In the genomic region with DNA sequence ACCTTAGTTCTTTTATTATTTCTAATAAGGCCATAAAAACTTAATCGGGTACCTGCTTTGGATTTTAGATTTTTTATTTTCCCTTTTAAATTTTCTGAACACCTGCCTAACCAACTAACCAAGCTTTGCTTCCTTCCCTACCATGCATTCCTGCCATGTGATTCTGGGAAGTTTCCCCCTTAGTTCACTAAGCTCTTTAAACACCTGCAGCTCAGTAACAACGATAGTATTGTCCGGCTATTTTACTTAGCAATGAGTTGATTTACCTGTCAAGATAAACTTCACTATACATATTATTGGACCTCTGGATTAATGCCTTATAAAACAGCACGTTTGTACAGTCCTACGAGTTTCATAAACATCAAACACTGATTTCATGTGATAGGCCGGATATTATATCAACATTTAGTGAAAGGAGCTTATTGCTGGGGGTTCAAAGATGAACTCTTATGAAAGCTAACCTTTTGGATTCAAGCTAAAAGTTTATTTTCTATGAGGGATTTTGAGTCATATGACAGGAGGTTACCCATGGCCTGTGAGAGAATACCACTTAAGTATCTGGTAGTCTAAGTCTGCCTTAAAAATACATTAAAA, we compare ENCODE assay signal across 1 cellular context.
A peak's percentile ranks its signal among the peaks of the same experiment; 100 is the strongest.
TF ChIP-seq lines count a peak whose summit lies in the region.

No MANE protein-coding gene starts in this region.

TF ChIP-seq in HepG2, 621 proteins besides CTCF, POLR2A, EP300 and RAD21 (continued from another document and continues in another):
- TF ChIP-seq, protein P1, sequence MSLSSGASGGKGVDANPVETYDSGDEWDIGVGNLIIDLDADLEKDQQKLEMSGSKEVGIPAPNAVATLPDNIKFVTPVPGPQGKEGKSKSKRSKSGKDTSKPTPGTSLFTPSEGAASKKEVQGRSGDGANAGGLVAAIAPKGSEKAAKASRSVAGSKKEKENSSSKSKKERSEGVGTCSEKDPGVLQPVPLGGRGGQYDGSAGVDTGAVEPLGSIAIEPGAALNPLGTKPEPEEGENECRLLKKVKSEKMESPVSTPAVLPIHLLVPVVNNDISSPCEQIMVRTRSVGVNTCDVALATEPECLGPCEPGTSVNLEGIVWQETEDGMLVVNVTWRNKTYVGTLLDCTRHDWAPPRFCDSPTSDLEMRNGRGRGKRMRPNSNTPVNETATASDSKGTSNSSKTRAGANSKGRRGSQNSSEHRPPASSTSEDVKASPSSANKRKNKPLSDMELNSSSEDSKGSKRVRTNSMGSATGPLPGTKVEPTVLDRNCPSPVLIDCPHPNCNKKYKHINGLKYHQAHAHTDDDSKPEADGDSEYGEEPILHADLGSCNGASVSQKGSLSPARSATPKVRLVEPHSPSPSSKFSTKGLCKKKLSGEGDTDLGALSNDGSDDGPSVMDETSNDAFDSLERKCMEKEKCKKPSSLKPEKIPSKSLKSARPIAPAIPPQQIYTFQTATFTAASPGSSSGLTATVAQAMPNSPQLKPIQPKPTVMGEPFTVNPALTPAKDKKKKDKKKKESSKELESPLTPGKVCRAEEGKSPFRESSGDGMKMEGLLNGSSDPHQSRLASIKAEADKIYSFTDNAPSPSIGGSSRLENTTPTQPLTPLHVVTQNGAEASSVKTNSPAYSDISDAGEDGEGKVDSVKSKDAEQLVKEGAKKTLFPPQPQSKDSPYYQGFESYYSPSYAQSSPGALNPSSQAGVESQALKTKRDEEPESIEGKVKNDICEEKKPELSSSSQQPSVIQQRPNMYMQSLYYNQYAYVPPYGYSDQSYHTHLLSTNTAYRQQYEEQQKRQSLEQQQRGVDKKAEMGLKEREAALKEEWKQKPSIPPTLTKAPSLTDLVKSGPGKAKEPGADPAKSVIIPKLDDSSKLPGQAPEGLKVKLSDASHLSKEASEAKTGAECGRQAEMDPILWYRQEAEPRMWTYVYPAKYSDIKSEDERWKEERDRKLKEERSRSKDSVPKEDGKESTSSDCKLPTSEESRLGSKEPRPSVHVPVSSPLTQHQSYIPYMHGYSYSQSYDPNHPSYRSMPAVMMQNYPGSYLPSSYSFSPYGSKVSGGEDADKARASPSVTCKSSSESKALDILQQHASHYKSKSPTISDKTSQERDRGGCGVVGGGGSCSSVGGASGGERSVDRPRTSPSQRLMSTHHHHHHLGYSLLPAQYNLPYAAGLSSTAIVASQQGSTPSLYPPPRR (CRISPR knock-in tag; IDR thresholded peaks at IDR 0.05; ENCODE audit: borderline replicate concordance) = 0 out of 2 replicates have a peak, but pooled peaks have one; percentile 20
- TF ChIP-seq HNF4A (CRISPR knock-in tag; IDR thresholded peaks at IDR 0.05) (peak; percentile 57; the same call in 1 of the 2 replicates), HOXA3 (CRISPR knock-in tag; IDR thresholded peaks at IDR 0.05) (no peak), ZNF619 (CRISPR knock-in tag; IDR thresholded peaks at IDR 0.05) (no peak), KDM2A (CRISPR knock-in tag; IDR thresholded peaks at IDR 0.05; ENCODE audit: borderline replicate concordance, low read depth) (no peak), ASH2L (IDR thresholded peaks at IDR 0.05; ENCODE audit: insufficient read length, low read depth, low read length) (peak; percentile 53), GABPA (IDR thresholded peaks at IDR 0.05; ENCODE audit: low read depth, low read length) (no peak), GABPA (CRISPR knock-in tag; IDR thresholded peaks at IDR 0.05; ENCODE audit: low read depth) (no peak), ZNF616 (CRISPR knock-in tag; IDR thresholded peaks at IDR 0.05; ENCODE audit: low read depth) (no peak), FOSL1 (CRISPR knock-in tag; IDR thresholded peaks at IDR 0.05; ENCODE audit: borderline replicate concordance) (no peak), SUZ12 (IDR thresholded peaks at IDR 0.05; ENCODE audit: low read depth, low read length) (no peak), TEAD3 (CRISPR knock-in tag; optimal IDR thresholded peaks at IDR 0.05; ENCODE audit: borderline replicate concordance) (peak; percentile 28), ZNF224 (CRISPR knock-in tag; IDR thresholded peaks at IDR 0.05) (no peak), MXI1 (IDR thresholded peaks at IDR 0.05; ENCODE audit: borderline replicate concordance, low read depth, low read length) (no peak), NCOR1 (IDR thresholded peaks at IDR 0.05; ENCODE audit: borderline replicate concordance, low read length) (peak; percentile 86), ISX (CRISPR knock-in tag; conservative IDR thresholded peaks at IDR 0.05) (no peak), SAP130 (CRISPR knock-in tag; IDR thresholded peaks at IDR 0.05; ENCODE audit: low read depth) (0 out of 2 replicates have a peak, but pooled peaks have one; percentile 18)
- TF ChIP-seq, protein P2, sequence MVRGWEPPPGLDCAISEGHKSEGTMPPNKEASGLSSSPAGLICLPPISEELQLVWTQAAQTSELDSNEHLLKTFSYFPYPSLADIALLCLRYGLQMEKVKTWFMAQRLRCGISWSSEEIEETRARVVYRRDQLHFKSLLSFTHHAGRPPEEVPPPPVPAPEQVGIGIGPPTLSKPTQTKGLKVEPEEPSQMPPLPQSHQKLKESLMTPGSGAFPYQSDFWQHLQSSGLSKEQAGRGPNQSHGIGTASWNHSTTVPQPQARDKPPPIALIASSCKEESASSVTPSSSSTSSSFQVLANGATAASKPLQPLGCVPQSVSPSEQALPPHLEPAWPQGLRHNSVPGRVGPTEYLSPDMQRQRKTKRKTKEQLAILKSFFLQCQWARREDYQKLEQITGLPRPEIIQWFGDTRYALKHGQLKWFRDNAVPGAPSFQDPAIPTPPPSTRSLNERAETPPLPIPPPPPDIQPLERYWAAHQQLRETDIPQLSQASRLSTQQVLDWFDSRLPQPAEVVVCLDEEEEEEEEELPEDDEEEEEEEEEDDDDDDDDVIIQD (CRISPR knock-in tag; IDR thresholded peaks at IDR 0.05; ENCODE audit: low read depth) = 0 out of 2 replicates have a peak, but pooled peaks have one; percentile 9
- TF ChIP-seq, protein P3, sequence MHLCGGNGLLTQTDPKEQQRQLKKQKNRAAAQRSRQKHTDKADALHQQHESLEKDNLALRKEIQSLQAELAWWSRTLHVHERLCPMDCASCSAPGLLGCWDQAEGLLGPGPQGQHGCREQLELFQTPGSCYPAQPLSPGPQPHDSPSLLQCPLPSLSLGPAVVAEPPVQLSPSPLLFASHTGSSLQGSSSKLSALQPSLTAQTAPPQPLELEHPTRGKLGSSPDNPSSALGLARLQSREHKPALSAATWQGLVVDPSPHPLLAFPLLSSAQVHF (CRISPR knock-in tag; IDR thresholded peaks at IDR 0.05) = no peak
- TF ChIP-seq, protein P4, sequence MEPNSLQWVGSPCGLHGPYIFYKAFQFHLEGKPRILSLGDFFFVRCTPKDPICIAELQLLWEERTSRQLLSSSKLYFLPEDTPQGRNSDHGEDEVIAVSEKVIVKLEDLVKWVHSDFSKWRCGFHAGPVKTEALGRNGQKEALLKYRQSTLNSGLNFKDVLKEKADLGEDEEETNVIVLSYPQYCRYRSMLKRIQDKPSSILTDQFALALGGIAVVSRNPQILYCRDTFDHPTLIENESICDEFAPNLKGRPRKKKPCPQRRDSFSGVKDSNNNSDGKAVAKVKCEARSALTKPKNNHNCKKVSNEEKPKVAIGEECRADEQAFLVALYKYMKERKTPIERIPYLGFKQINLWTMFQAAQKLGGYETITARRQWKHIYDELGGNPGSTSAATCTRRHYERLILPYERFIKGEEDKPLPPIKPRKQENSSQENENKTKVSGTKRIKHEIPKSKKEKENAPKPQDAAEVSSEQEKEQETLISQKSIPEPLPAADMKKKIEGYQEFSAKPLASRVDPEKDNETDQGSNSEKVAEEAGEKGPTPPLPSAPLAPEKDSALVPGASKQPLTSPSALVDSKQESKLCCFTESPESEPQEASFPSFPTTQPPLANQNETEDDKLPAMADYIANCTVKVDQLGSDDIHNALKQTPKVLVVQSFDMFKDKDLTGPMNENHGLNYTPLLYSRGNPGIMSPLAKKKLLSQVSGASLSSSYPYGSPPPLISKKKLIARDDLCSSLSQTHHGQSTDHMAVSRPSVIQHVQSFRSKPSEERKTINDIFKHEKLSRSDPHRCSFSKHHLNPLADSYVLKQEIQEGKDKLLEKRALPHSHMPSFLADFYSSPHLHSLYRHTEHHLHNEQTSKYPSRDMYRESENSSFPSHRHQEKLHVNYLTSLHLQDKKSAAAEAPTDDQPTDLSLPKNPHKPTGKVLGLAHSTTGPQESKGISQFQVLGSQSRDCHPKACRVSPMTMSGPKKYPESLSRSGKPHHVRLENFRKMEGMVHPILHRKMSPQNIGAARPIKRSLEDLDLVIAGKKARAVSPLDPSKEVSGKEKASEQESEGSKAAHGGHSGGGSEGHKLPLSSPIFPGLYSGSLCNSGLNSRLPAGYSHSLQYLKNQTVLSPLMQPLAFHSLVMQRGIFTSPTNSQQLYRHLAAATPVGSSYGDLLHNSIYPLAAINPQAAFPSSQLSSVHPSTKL (CRISPR knock-in tag; IDR thresholded peaks at IDR 0.05) = peak; percentile 8; the same call in 1 of the 2 replicates
- TF ChIP-seq, protein P5, sequence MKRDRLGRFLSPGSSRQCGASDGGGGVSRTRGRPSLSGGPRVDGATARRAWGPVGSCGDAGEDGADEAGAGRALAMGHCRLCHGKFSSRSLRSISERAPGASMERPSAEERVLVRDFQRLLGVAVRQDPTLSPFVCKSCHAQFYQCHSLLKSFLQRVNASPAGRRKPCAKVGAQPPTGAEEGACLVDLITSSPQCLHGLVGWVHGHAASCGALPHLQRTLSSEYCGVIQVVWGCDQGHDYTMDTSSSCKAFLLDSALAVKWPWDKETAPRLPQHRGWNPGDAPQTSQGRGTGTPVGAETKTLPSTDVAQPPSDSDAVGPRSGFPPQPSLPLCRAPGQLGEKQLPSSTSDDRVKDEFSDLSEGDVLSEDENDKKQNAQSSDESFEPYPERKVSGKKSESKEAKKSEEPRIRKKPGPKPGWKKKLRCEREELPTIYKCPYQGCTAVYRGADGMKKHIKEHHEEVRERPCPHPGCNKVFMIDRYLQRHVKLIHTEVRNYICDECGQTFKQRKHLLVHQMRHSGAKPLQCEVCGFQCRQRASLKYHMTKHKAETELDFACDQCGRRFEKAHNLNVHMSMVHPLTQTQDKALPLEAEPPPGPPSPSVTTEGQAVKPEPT (CRISPR knock-in tag; IDR thresholded peaks at IDR 0.05; ENCODE audit: low read depth) = no peak
- TF ChIP-seq, protein P6, sequence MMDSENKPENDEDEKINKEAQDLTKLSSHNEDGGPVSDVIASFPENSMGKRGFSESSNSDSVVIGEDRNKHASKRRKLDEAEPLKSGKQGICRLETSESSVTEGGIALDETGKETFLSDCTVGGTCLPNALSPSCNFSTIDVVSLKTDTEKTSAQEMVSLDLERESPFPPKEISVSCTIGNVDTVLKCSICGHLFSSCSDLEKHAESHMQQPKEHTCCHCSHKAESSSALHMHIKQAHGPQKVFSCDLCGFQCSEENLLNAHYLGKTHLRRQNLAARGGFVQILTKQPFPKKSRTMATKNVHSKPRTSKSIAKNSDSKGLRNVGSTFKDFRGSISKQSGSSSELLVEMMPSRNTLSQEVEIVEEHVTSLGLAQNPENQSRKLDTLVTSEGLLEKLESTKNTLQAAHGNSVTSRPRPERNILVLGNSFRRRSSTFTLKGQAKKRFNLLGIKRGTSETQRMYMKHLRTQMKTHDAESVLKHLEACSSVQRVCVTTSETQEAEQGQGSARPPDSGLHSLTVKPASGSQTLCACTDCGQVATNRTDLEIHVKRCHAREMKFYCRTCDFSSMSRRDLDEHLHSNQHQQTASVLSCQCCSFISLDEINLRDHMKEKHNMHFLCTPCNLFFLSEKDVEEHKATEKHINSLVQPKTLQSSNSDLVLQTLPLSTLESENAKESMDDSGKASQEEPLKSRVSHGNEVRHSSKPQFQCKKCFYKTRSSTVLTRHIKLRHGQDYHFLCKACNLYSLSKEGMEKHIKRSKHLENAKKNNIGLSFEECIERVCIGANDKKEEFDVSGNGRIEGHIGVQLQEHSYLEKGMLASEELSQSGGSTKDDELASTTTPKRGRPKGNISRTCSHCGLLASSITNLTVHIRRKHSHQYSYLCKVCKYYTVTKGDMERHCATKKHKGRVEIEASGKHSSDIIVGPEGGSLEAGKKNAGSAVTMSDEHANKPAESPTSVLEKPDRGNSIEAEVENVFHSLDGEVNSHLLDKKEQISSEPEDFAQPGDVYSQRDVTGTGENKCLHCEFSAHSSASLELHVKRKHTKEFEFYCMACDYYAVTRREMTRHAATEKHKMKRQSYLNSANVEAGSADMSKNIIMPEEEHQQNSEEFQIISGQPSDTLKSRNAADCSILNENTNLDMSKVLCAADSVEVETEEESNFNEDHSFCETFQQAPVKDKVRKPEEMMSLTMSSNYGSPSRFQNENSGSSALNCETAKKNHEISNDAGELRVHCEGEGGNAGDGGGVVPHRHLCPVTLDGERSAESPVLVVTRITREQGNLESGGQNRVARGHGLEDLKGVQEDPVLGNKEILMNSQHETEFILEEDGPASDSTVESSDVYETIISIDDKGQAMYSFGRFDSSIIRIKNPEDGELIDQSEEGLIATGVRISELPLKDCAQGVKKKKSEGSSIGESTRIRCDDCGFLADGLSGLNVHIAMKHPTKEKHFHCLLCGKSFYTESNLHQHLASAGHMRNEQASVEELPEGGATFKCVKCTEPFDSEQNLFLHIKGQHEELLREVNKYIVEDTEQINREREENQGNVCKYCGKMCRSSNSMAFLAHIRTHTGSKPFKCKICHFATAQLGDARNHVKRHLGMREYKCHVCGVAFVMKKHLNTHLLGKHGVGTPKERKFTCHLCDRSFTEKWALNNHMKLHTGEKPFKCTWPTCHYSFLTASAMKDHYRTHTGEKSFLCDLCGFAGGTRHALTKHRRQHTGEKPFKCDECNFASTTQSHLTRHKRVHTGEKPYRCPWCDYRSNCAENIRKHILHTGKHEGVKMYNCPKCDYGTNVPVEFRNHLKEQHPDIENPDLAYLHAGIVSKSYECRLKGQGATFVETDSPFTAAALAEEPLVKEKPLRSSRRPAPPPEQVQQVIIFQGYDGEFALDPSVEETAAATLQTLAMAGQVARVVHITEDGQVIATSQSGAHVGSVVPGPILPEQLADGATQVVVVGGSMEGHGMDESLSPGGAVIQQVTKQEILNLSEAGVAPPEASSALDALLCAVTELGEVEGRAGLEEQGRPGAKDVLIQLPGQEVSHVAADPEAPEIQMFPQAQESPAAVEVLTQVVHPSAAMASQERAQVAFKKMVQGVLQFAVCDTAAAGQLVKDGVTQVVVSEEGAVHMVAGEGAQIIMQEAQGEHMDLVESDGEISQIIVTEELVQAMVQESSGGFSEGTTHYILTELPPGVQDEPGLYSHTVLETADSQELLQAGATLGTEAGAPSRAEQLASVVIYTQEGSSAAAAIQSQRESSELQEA (CRISPR knock-in tag; IDR thresholded peaks at IDR 0.05; ENCODE audit: not compliant biosample characterization) = no peak
- TF ChIP-seq, protein P7, sequence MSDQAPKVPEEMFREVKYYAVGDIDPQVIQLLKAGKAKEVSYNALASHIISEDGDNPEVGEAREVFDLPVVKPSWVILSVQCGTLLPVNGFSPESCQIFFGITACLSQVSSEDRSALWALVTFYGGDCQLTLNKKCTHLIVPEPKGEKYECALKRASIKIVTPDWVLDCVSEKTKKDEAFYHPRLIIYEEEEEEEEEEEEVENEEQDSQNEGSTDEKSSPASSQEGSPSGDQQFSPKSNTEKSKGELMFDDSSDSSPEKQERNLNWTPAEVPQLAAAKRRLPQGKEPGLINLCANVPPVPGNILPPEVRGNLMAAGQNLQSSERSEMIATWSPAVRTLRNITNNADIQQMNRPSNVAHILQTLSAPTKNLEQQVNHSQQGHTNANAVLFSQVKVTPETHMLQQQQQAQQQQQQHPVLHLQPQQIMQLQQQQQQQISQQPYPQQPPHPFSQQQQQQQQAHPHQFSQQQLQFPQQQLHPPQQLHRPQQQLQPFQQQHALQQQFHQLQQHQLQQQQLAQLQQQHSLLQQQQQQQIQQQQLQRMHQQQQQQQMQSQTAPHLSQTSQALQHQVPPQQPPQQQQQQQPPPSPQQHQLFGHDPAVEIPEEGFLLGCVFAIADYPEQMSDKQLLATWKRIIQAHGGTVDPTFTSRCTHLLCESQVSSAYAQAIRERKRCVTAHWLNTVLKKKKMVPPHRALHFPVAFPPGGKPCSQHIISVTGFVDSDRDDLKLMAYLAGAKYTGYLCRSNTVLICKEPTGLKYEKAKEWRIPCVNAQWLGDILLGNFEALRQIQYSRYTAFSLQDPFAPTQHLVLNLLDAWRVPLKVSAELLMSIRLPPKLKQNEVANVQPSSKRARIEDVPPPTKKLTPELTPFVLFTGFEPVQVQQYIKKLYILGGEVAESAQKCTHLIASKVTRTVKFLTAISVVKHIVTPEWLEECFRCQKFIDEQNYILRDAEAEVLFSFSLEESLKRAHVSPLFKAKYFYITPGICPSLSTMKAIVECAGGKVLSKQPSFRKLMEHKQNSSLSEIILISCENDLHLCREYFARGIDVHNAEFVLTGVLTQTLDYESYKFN (CRISPR knock-in tag; conservative IDR thresholded peaks at IDR 0.05) = peak; percentile 37; the same call in 1 of the 2 replicates
